21 cellular contexts compared by ENCODE assay signal in genomic region chr5:78745985-78746384, GRCh38.
"Had no signal": no experiment of that assay in that cellular context is flagged by ENCODE, and none has a peak within 500 bp of the region (broad histone marks: within the 10 kb centered on the region; RNA-seq: fewer than 3 reads in every experiment).

No MANE protein-coding gene starts in this region.

- H3K9me3 ChIP-seq: colonic mucosa, gastrocnemius medialis, mucosa of descending colon, spleen, tibial artery had no signal

- H3K27me3 ChIP-seq: brain microvascular endothelial cell, colonic mucosa, gastrocnemius medialis, spleen, tibial artery had no signal

- H2AFZ ChIP-seq: parathyroid adenoma had no signal

- H3K27ac ChIP-seq: brain microvascular endothelial cell, colonic mucosa, gastrocnemius medialis, parathyroid adenoma, spleen had no signal

- H3K9me3 Mint-ChIP-seq: activated T-helper 1 cell treated with anti-CD3 and anti-CD28 coated beads, Interleukin-12 subunit alpha, Interleukin-12 subunit beta, Interleukin-2, Interleukin-4 antibody, amounts not matched to agents 30 ng/mL and 10 ng/mL and 1 ng/mL, durations not matched to agents 14 hours and 24 hours and 36 hours; memory B cell; naive B cell; T-cell; WTC11 had no signal

- DNase-seq: activated CD4-positive, alpha-beta T cell treated with anti-CD3 and anti-CD28 coated beads for 36 hours; activated CD4-positive, alpha-beta T cell treated with anti-CD3 and anti-CD28 coated beads, Interleukin-2, amount 50 U/mL, for 48 hours; activated T-cell treated with anti-CD3 and anti-CD28 coated beads for 4 hours; brain microvascular endothelial cell; central memory CD4-positive, alpha-beta T cell; colonic mucosa; gastrocnemius medialis; kidney; mucosa of descending colon; naive B cell; spleen; stimulated activated CD4-positive, alpha-beta T cell treated with anti-CD3 and anti-CD28 coated beads, Interleukin-4, amount 100 ng/mL, for 4 hours; stimulated activated naive CD4-positive, alpha-beta T cell; T-cell; tibial artery had no signal

- H3K36me3 ChIP-seq: brain microvascular endothelial cell, colonic mucosa, gastrocnemius medialis, spleen, tibial artery had no signal

- ATAC-seq: activated CD4-positive, alpha-beta T cell treated with anti-CD3 and anti-CD28 coated beads for 36 hours; gastrocnemius medialis; mucosa of descending colon; sciatic nerve; T-cell had no signal

- H3K4me1 ChIP-seq: colonic mucosa, gastrocnemius medialis, parathyroid adenoma, spleen had no signal

- H3K36me3 Mint-ChIP-seq: activated naive CD8-positive, alpha-beta T cell; memory B cell; naive B cell; T-cell; WTC11 had no signal

- H3K4me3 Mint-ChIP-seq: activated CD4-positive, alpha-beta T cell treated with anti-CD3 and anti-CD28 coated beads for 36 hours; activated naive CD8-positive, alpha-beta T cell; activated T-helper 1 cell treated with anti-CD3 and anti-CD28 coated beads, Interleukin-12 subunit alpha, Interleukin-12 subunit beta, Interleukin-2, Interleukin-4 antibody, amounts not matched to agents 30 ng/mL and 10 ng/mL and 1 ng/mL, durations not matched to agents 14 hours and 24 hours and 36 hours; memory B cell; naive B cell; T-cell; WTC11 had no signal

- H3K27me3 Mint-ChIP-seq: activated CD4-positive, alpha-beta T cell treated with anti-CD3 and anti-CD28 coated beads for 36 hours; memory B cell; naive B cell had no signal

- H3K9ac ChIP-seq: parathyroid adenoma had no signal

- H3K4me3 ChIP-seq: colonic mucosa, gastrocnemius medialis, mucosa of descending colon, spleen, tibial artery had no signal

- H3K4me1 Mint-ChIP-seq: activated CD4-positive, alpha-beta T cell treated with anti-CD3 and anti-CD28 coated beads for 36 hours; T-cell had no signal

- H3K27ac Mint-ChIP-seq: activated CD4-positive, alpha-beta T cell treated with anti-CD3 and anti-CD28 coated beads for 36 hours; activated naive CD8-positive, alpha-beta T cell; activated T-helper 1 cell treated with anti-CD3 and anti-CD28 coated beads, Interleukin-12 subunit alpha, Interleukin-12 subunit beta, Interleukin-2, Interleukin-4 antibody, amounts not matched to agents 30 ng/mL and 10 ng/mL and 1 ng/mL, durations not matched to agents 14 hours and 24 hours and 36 hours; memory B cell; T-cell; WTC11 had no signal
